Comparison of ENCODE assay signal across 10 cellular contexts in the genomic region with DNA sequence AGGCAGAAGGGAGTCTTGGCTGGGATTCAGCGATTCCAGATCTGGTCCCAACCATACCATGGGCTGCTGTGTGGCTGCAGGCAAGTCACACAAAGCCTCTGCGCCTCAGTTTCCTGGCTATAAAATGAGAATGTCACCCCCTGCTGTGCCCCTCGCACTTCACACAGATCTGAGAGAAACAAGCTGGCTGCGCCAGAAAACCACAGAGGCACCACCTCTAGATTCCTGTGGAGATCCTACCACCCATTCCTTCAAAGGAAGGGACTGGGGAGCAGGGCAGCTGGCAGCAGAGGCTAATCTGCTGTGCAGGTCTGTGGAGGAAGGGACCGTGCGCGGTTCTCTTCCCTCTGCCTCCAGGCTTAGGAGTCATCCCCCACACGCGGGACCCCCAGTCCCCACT. TPM values are rescaled to one million over a fixed set of nuclear protein-coding genes. Genes with fewer than 3 reads are reported as not detected.
A peak's percentile ranks its signal among the peaks of the same experiment; 100 is the strongest.
DNase-seq lines count a peak whose midpoint lies in the region; ATAC-seq and TF ChIP-seq lines count a peak whose summit lies in the region.
"Had no signal": no experiment of that assay in that cellular context is flagged by ENCODE, and none has a peak within 500 bp of the region (broad histone marks: within the 10 kb centered on the region; RNA-seq: fewer than 3 reads in every experiment).

No MANE protein-coding gene starts in this region.

- intact Hi-C loops in Right ventricle myocardium superior (cut with DNase I) (no loop called here), left ventricle myocardium superior (cut with micrococcal nuclease) (no loop called here), upper lobe of right lung (cut with DNase I) (no loop called here)

- H3K36me3 ChIP-seq in muscle layer of colon (ENCODE audit: insufficient read depth, low read length): no peaks in the 10 kb centered on the region
- no peaks in the 10 kb centered on the region for H3K36me3 ChIP-seq in upper lobe of right lung

- H3K9ac ChIP-seq in muscle layer of colon (ENCODE audit: low read length): peak overlapping the region; percentile 84

- H3K4me3 ChIP-seq in muscle layer of colon (ENCODE audit: low read depth in 1 of 2, low read length in 2 of 2): peak overlapping the region; percentile 25 to 69
- H3K4me3 ChIP-seq in upper lobe of right lung: peak overlapping the region; percentile 57

- H3K9me3 ChIP-seq in muscle layer of colon (ENCODE audit: low read length): no peaks in the 10 kb centered on the region
- no peaks in the 10 kb centered on the region for H3K9me3 ChIP-seq in upper lobe of right lung

- H3K27ac ChIP-seq in caudate nucleus (ENCODE audit: low read depth, low read length) (peak overlapping the region; percentile 55), muscle layer of colon (ENCODE audit: low read depth, low read length) (peak overlapping the region; percentile 83), upper lobe of right lung (peak overlapping the region; percentile 92)
- H3K27ac ChIP-seq: C4-2B had no signal

- no peaks in the 10 kb centered on the region for H3K27me3 ChIP-seq in muscle layer of colon (ENCODE audit: control insufficient read depth in 1 of 2, insufficient read depth in 2 of 2, low read length in 2 of 2)
- H3K27me3 ChIP-seq in upper lobe of right lung: no peaks in the 10 kb centered on the region

- no peak for TF ChIP-seq CTCF in upper lobe of right lung (IDR thresholded peaks at IDR 0.05)

- peaks cover 12% of the 10 kb centered on the region for H3K4me1 ChIP-seq in muscle layer of colon (ENCODE audit: insufficient read depth, low read length)
- peaks cover 7% of the 10 kb centered on the region for H3K4me1 ChIP-seq in upper lobe of right lung

- DNase-seq in Right ventricle myocardium superior: no peak
- no peak for DNase-seq in left ventricle myocardium superior
- no peak for DNase-seq in caudate nucleus (lab: John Stamatoyannopoulos, UW)
- no peak for DNase-seq in upper lobe of right lung
- no peak for DNase-seq in kidney glomerular epithelial cell (lab: John Stamatoyannopoulos, UW)
- no peak for DNase-seq in NCI-H1694 (lab: John Stamatoyannopoulos, UW)
- no peak for DNase-seq in KG1 (lab: John Stamatoyannopoulos, UW)

- ATAC-seq in Right ventricle myocardium superior (ENCODE audit: poor library complexity): peak; percentile 30
- ATAC-seq in left ventricle myocardium superior: no peak
- peak; percentile 4 for ATAC-seq in upper lobe of right lung

RNA-seq across cellular contexts. Expression of a gene that starts 19.8 kb away (rescaled TPM):
- total RNA-seq in Right ventricle myocardium superior (not detected), left ventricle myocardium superior (not detected), upper lobe of right lung (0.29 TPM)
- total RNA-seq: chondrocyte had no signal

RNA-seq across cellular contexts. Expression of a gene that starts 51.2 kb away (rescaled TPM):
- total RNA-seq in Right ventricle myocardium superior (9.4 TPM), left ventricle myocardium superior (6.9 TPM), upper lobe of right lung (32.8 TPM)
